23 cellular contexts compared by ENCODE assay signal in genomic region chr7:133873631-133874030, GRCh38.
"Had no signal": no experiment of that assay in that cellular context is flagged by ENCODE, and none has a peak within 500 bp of the region (broad histone marks: within the 10 kb centered on the region; RNA-seq: fewer than 3 reads in every experiment).

No MANE protein-coding gene starts in this region.

- ATAC-seq: left cardiac atrium; naive thymus-derived CD4-positive, alpha-beta T cell; psoas muscle; right cardiac atrium; T-cell had no signal

- FAIRE-seq: endometrium, islet of Langerhans had no signal

- H3K27ac Mint-ChIP-seq: activated B cell treated with CpG ODN at 0.5 μM for 24 hours; activated naive CD8-positive, alpha-beta T cell treated with anti-CD3 and anti-CD28 coated beads, Interleukin-2, amount 10 ng/mL, durations not matched to agents 7 days and 5 days; T-cell; type B pancreatic cell had no signal

- H3K36me3 ChIP-seq: ovary had no signal

- H3K9me3 ChIP-seq: ovary, psoas muscle, testis had no signal

- H3K27me3 ChIP-seq: ovary, testis had no signal

- H3K4me3 Mint-ChIP-seq: activated B cell treated with CpG ODN at 0.5 μM for 24 hours; activated naive CD8-positive, alpha-beta T cell treated with anti-CD3 and anti-CD28 coated beads, Interleukin-2, amount 10 ng/mL, durations not matched to agents 7 days and 5 days; brain; T-cell; type B pancreatic cell had no signal

- H3K4me1 ChIP-seq: psoas muscle, testis had no signal

- H3K27me3 Mint-ChIP-seq: activated B cell treated with CpG ODN at 0.5 μM for 24 hours; activated naive CD8-positive, alpha-beta T cell treated with anti-CD3 and anti-CD28 coated beads, Interleukin-2, amount 10 ng/mL, durations not matched to agents 7 days and 5 days; naive thymus-derived CD4-positive, alpha-beta T cell; T-cell; type B pancreatic cell had no signal

- H3K36me3 Mint-ChIP-seq: type B pancreatic cell had no signal

- H3K4me3 ChIP-seq: coronary artery, ovary, psoas muscle, SK-N-MC, skin epidermis, testis had no signal

- DNase-seq: activated B cell treated with CpG ODN at 0.5 μM for 24 hours; activated CD4-positive, alpha-beta T cell treated with anti-CD3 and anti-CD28 coated beads for 48 hours; activated CD8-positive, alpha-beta memory T cell treated with anti-CD3 and anti-CD28 coated beads for 24 hours; activated CD8-positive, alpha-beta memory T cell treated with anti-CD3 and anti-CD28 coated beads, Interleukin-2, amount 50 U/mL, for 48 hours; activated gamma-delta T cell; activated naive CD8-positive, alpha-beta T cell treated with anti-CD3 and anti-CD28 coated beads, Interleukin-2, amount 10 ng/mL, durations not matched to agents 7 days and 5 days; activated T-cell treated with anti-CD3 and anti-CD28 coated beads, Interleukin-2, amount 50 U/mL, for 48 hours; central memory CD4-positive, alpha-beta T cell; left cardiac atrium; mesenchymal stem cell; naive thymus-derived CD4-positive, alpha-beta T cell; ovary; psoas muscle; right cardiac atrium; T-cell; testis had no signal

- H3K27ac ChIP-seq: coronary artery, ovary, psoas muscle, SK-N-MC, skin epidermis, testis had no signal

- H3K9me3 Mint-ChIP-seq: activated B cell treated with CpG ODN at 0.5 μM for 24 hours, T-cell, type B pancreatic cell had no signal
